In the genomic region with DNA sequence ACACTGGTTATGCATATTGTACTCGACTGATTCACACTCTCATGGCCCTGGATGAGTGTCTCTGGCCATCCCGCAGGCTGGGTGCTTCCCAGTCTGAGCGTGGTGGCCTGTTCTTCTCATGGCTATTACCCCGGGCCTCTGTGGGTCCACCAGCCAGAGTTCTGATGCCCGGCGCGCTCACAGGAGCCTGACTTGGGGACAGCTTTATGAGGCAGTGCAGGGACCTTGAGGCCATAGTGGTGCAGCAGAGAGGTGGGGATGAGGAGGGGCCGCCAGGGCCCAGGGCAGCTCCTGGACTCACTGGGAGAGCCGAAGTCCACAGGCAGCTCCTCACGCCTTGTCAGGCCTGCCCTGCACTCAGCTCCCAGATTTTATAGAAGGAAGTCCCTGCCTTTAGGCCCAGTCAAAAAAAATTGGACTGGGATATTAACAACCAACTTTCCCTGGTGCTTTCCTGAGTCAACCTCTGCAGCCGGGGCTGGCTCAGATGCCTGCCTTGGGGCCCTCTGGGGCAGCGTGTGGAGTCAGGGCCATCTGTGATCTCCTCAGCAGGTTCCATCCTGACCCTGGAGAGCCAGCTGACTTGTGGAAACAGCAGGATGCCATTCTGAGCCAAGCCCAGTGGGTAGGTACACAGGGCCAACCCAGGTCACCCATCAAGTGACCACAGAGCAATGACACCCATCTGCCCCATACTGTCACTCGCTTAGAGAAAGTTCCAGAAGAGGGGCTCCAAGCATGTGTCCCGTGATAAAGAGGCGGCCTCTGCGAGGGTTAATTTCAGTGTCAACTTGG, we compare ENCODE assay signal across 16 cellular contexts.
"Had no signal": no experiment of that assay in that cellular context is flagged by ENCODE, and none has a peak within 500 bp of the region (broad histone marks: within the 10 kb centered on the region; RNA-seq: fewer than 3 reads in every experiment).

No MANE protein-coding gene starts in this region.

- H3K4me1 ChIP-seq: breast epithelium had no signal

- H3K27me3 ChIP-seq: thyroid gland had no signal

- ATAC-seq: esophagus mucosa; gastroesophageal sphincter; left cardiac atrium; lower lobe of right lung; natural killer cell treated with Interleukin-12 subunit alpha and Interleukin-12 subunit beta and Interleukin-15 and Interleukin-18, amount 100 ng/mL, for 72 hours; stimulated activated naive B cell treated with anti-CD40 and anti-IgM and Interleukin-4, amounts not matched to agents 10 μg/mL and 1 μg/mL and 100 μg/mL, for 72 hours; T-helper 17 cell had no signal

- H3K36me3 ChIP-seq: breast epithelium, gastroesophageal sphincter, lower lobe of right lung, thyroid gland had no signal

- H3K27ac ChIP-seq: breast epithelium, gastroesophageal sphincter, lower lobe of right lung, thyroid gland, VCaP had no signal

- H3K4me3 Mint-ChIP-seq: activated naive CD4-positive, alpha-beta T cell treated with anti-CD3 and anti-CD28 coated beads, Interleukin-2, amount 50 U/mL, for 24 hours; natural killer cell treated with Interleukin-12 subunit alpha and Interleukin-12 subunit beta and Interleukin-15 and Interleukin-18, amount 100 ng/mL, for 72 hours; stimulated activated naive B cell treated with anti-CD40 and anti-IgM and Interleukin-4, amounts not matched to agents 10 μg/mL and 1 μg/mL and 100 μg/mL, for 72 hours; T-helper 17 cell had no signal

- DNase-seq: activated T-cell treated with anti-CD3 and anti-CD28 coated beads, Interleukin-2, amount 50 U/mL, for 1 hour; cerebellar nuclear complex; effector CD8-positive, alpha-beta T cell; left cardiac atrium; lower lobe of right lung; stimulated activated CD4-positive, alpha-beta T cell treated with anti-CD3 and anti-CD28 coated beads, Interleukin-4, amount 100 ng/mL, for 24 hours; stimulated activated naive B cell treated with anti-CD40 and anti-IgM and Interleukin-4, amounts not matched to agents 10 μg/mL and 1 μg/mL and 100 μg/mL, for 72 hours; T-helper 17 cell; thyroid gland had no signal

- H3K4me1 Mint-ChIP-seq: activated naive CD4-positive, alpha-beta T cell treated with anti-CD3 and anti-CD28 coated beads, Interleukin-2, amount 50 U/mL, for 24 hours; stimulated activated naive B cell treated with anti-CD40 and anti-IgM and Interleukin-4, amounts not matched to agents 10 μg/mL and 1 μg/mL and 100 μg/mL, for 72 hours had no signal

- H3K9me3 ChIP-seq: breast epithelium, gastroesophageal sphincter, lower lobe of right lung, thyroid gland had no signal

- H3K4me3 ChIP-seq: breast epithelium, gastroesophageal sphincter, lower lobe of right lung, smooth muscle cell, thyroid gland had no signal

- H3K9me3 Mint-ChIP-seq: activated naive CD4-positive, alpha-beta T cell treated with anti-CD3 and anti-CD28 coated beads, Interleukin-2, amount 50 U/mL, for 24 hours; natural killer cell treated with Interleukin-12 subunit alpha and Interleukin-12 subunit beta and Interleukin-15 and Interleukin-18, amount 100 ng/mL, for 72 hours had no signal

- H3K36me3 Mint-ChIP-seq: activated naive CD4-positive, alpha-beta T cell treated with anti-CD3 and anti-CD28 coated beads, Interleukin-2, amount 50 U/mL, for 24 hours; natural killer cell treated with Interleukin-12 subunit alpha and Interleukin-12 subunit beta and Interleukin-15 and Interleukin-18, amount 100 ng/mL, for 72 hours; stimulated activated naive B cell treated with anti-CD40 and anti-IgM and Interleukin-4, amounts not matched to agents 10 μg/mL and 1 μg/mL and 100 μg/mL, for 72 hours had no signal

- H3K4me2 ChIP-seq: smooth muscle cell had no signal

- H3K27ac Mint-ChIP-seq: activated naive CD4-positive, alpha-beta T cell treated with anti-CD3 and anti-CD28 coated beads, Interleukin-2, amount 50 U/mL, for 24 hours; natural killer cell treated with Interleukin-12 subunit alpha and Interleukin-12 subunit beta and Interleukin-15 and Interleukin-18, amount 100 ng/mL, for 72 hours; T-helper 17 cell had no signal
